31 cellular contexts compared by ENCODE assay signal in the genomic region with DNA sequence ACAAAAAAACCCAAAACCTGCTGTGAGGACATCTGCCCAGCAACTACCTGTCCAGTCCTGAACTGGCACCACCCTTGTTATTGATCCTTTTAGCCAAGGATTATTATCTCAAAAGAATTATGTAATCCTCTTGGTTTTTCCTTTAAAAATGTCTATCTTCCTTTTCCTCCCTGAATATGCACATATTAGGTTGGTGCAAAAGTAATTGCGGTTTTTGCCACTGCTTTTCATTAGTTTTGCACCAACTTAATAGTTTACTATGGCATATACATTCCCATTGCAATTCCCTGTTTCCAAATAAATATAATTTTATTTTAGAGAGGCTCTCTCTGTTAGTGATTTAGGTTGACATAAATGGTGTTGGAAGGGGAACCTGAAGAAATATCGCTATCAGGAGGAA. TPM values are rescaled to one million over a fixed set of nuclear protein-coding genes. Genes with fewer than 3 reads are reported as not detected.
DNase-seq lines count a peak whose midpoint lies in the region; ATAC-seq, FAIRE-seq and TF ChIP-seq lines count a peak whose summit lies in the region.
"Had no signal": no experiment of that assay in that cellular context is flagged by ENCODE, and none has a peak within 500 bp of the region (broad histone marks: within the 10 kb centered on the region; RNA-seq: fewer than 3 reads in every experiment).

No MANE protein-coding gene starts in this region.

- H3K4me2 ChIP-seq in HepG2 (ENCODE audit: low read depth, low read length) (no peak overlapping the region), K562 (ENCODE audit: insufficient read depth, low read length) (no peak overlapping the region)
- H3K4me2 ChIP-seq: A549; BLaER1; BLaER1 treated with 17β-estradiol and CSF1 and Interleukin-3, amounts not matched to agents 10 nM and 100 nM had no signal

- H3K79me2 ChIP-seq in HepG2 (ENCODE audit: insufficient read depth, low read length) (no peaks in the 10 kb centered on the region), K562 (ENCODE audit: control insufficient read depth, insufficient read depth, low read length) (no peaks in the 10 kb centered on the region)

- TF ChIP-seq RAD21 in HepG2 (CRISPR knock-in tag; IDR thresholded peaks at IDR 0.05) (no peak), K562 (CRISPR knock-in tag; conservative IDR thresholded peaks at IDR 0.05 in 1 of 2, IDR thresholded peaks at IDR 0.05 in 1 of 2) (no peak)

- no peaks in the 10 kb centered on the region for H3K9me1 ChIP-seq in K562 (ENCODE audit: control insufficient read depth, insufficient read depth, low read length)

- FAIRE-seq in HepG2 (lab: Jason Lieb, UNC) = no peak
- FAIRE-seq in K562 (lab: Jason Lieb, UNC) = no peak
- FAIRE-seq: A204.1, A549, D721Med had no signal

- TF ChIP-seq POLR2A in HepG2 (IDR thresholded peaks at IDR 0.05; ENCODE audit: insufficient read depth in 1 of 2, low read depth in 2 of 2, low read length in 2 of 2) = no peak
- TF ChIP-seq POLR2A in right lobe of liver (IDR thresholded peaks at IDR 0.05) = no peak
- no peak for TF ChIP-seq POLR2A in K562 (conservative IDR thresholded peaks at IDR 0.05)

- H3K27ac ChIP-seq in HepG2 (ENCODE audit: extremely low read length, insufficient read depth, low read length) = no peak overlapping the region
- H3K27ac ChIP-seq in right lobe of liver = no peak overlapping the region
- no peak overlapping the region for H3K27ac ChIP-seq in K562 (ENCODE audit: extremely low read depth, low read depth, low read length)
- H3K27ac ChIP-seq: 22Rv1; A549; BLaER1; BLaER1 treated with 17β-estradiol and CSF1 and Interleukin-3, amounts not matched to agents 10 nM and 100 nM; C4-2B had no signal

- H3K4me1 ChIP-seq in HepG2 (ENCODE audit: insufficient read depth, low read length) = no peaks in the 10 kb centered on the region
- no peaks in the 10 kb centered on the region for H3K4me1 ChIP-seq in right lobe of liver
- H3K4me1 ChIP-seq in K562 (replicated peaks in 1 of 2; ENCODE audit: control insufficient read depth in 2 of 2, insufficient read depth in 2 of 2, low read length in 2 of 2) = no peaks in the 10 kb centered on the region
- H3K4me1 ChIP-seq: A549; BE2C; BLaER1; BLaER1 treated with 17β-estradiol and CSF1 and Interleukin-3, amounts not matched to agents 10 nM and 100 nM; Caco-2 had no signal

- TF ChIP-seq CTCF in HepG2 (CRISPR knock-in tag; IDR thresholded peaks at IDR 0.05) = no peak
- no peak for TF ChIP-seq CTCF in right lobe of liver (IDR thresholded peaks at IDR 0.05)
- TF ChIP-seq CTCF in K562 (IDR thresholded peaks at IDR 0.05 in 2 of 3, conservative IDR thresholded peaks at IDR 0.05 in 1 of 3; ENCODE audit: insufficient read depth in 2 of 3, low read depth in 1 of 3, low read length in 3 of 3) = no peak

- no peak for DNase-seq in HepG2 (ENCODE audit: low spot score)
- DNase-seq in right lobe of liver = no peak
- DNase-seq in HEK293T (ENCODE audit: extremely low spot score) = no peak
- no peak for DNase-seq in K562 (ENCODE audit: extremely low read depth in 1 of 4, low spot score in 3 of 4)
- DNase-seq in NCI-H2171 (lab: John Stamatoyannopoulos, UW) = no peak
- no peak for DNase-seq in stimulated activated CD4-positive, alpha-beta T cell treated with anti-CD3 and anti-CD28 coated beads, Interleukin-12 subunit alpha, Interleukin-12 subunit beta, amount 100 ng/mL, for 4 hours
- DNase-seq: 8988T; ACHN; AML-193; BE2C; C1 segment of cervical spinal cord; Caco-2; Calu3; CD4-positive, alpha-beta memory T cell; CD4-positive, alpha-beta T cell; CD4-positive, CD25-positive, alpha-beta regulatory T cell; CD8-positive, alpha-beta memory T cell; CD8-positive, alpha-beta T cell; COR-L47; DMS 273 treated with DMSO at 0.1 percent for 48 hours; DMS153; DMS53; DND-41; EL had no signal

- H3K27me3 ChIP-seq in HepG2 (ENCODE audit: control insufficient read depth in 1 of 2, insufficient read depth in 2 of 2, low read length in 2 of 2) = no peaks in the 10 kb centered on the region
- H3K27me3 ChIP-seq in right lobe of liver = no peaks in the 10 kb centered on the region
- H3K27me3 ChIP-seq in K562 (ENCODE audit: control insufficient read depth in 2 of 2, insufficient read depth in 2 of 2, low read length in 2 of 2) = peaks cover 5 to 17% of the 10 kb centered on the region in 2 experiments; a peak in 4 of 5 replicates
- H3K27me3 ChIP-seq: BE2C; BLaER1; BLaER1 treated with 17β-estradiol and CSF1 and Interleukin-3, amounts not matched to agents 10 nM and 100 nM had no signal

- in situ Hi-C loops in HepG2 (cut with HindIII; ENCODE audit: extremely low pct_ligation_motif_present, low pct_unique_long_range_greater_than_20kb) = no loop called here
- in situ Hi-C loops in K562 (cut with MboI) = no loop called here

- H3K36me3 ChIP-seq in HepG2 (replicated peaks in 1 of 2; ENCODE audit: control insufficient read depth in 1 of 2, insufficient read depth in 2 of 2, low read length in 2 of 2) = no peaks in the 10 kb centered on the region
- no peaks in the 10 kb centered on the region for H3K36me3 ChIP-seq in right lobe of liver
- H3K36me3 ChIP-seq in K562 (ENCODE audit: control insufficient read depth, insufficient read depth, low read length) = no peaks in the 10 kb centered on the region
- H3K36me3 ChIP-seq: BE2C; BLaER1; BLaER1 treated with 17β-estradiol and CSF1 and Interleukin-3, amounts not matched to agents 10 nM and 100 nM had no signal

- no peak overlapping the region for H2AFZ ChIP-seq in HepG2 (ENCODE audit: low read length)
- H2AFZ ChIP-seq in K562 (ENCODE audit: low read depth, low read length) = no peak overlapping the region

- H4K20me1 ChIP-seq in HepG2 (ENCODE audit: insufficient read depth, low read length) (no peaks in the 10 kb centered on the region), K562 (replicated peaks; ENCODE audit: control insufficient read depth, insufficient read depth, low read length) (no peaks in the 10 kb centered on the region)
- H4K20me1 ChIP-seq: BLaER1; BLaER1 treated with 17β-estradiol and CSF1 and Interleukin-3, amounts not matched to agents 10 nM and 100 nM had no signal

- no peak for TF ChIP-seq EP300 in HepG2 (IDR thresholded peaks at IDR 0.05; ENCODE audit: low read depth in 2 of 2, low read length in 2 of 2)
- no peak for TF ChIP-seq EP300 in HepG2 (CRISPR knock-in tag; IDR thresholded peaks at IDR 0.05; ENCODE audit: borderline replicate concordance)
- TF ChIP-seq EP300 in K562 (IDR thresholded peaks at IDR 0.05; ENCODE audit: low read length) = no peak

- CTCF ChIA-PET in HepG2 (lab: Yijun Ruan, JAX; ENCODE audit: low intra/inter-chr PET ratio, low total read pairs) = no interaction called here
- CTCF ChIA-PET in HEK293T (lab: Yijun Ruan, JAX) = no interaction called here
- CTCF ChIA-PET in K562 (lab: Yijun Ruan, JAX; ENCODE audit: low intra/inter-chr PET ratio) = no interaction called here

- H3K4me3 ChIP-seq in HepG2 (replicated peaks in 1 of 3; ENCODE audit: insufficient read depth in 1 of 3, low read depth in 2 of 3, low read length in 3 of 3) (no peak overlapping the region), right lobe of liver (no peak overlapping the region), K562 (no peak overlapping the region)
- H3K4me3 ChIP-seq: A549; BLaER1; BLaER1 treated with 17β-estradiol and CSF1 and Interleukin-3, amounts not matched to agents 10 nM and 100 nM had no signal

- BruUV-seq in HepG2 (replicated peaks; lab: Mats Ljungman, UMichigan) (no TSS peak), K562 (replicated peaks; lab: Mats Ljungman, UMichigan) (no TSS peak)

- H3K9me3 ChIP-seq in HepG2 (ENCODE audit: low read length) (no peaks in the 10 kb centered on the region), right lobe of liver (no peaks in the 10 kb centered on the region), K562 (replicated peaks; ENCODE audit: control insufficient read depth, insufficient read depth, low read depth, low read length) (no peaks in the 10 kb centered on the region)
- H3K9me3 ChIP-seq: A549; BE2C; BLaER1; BLaER1 treated with 17β-estradiol and CSF1 and Interleukin-3, amounts not matched to agents 10 nM and 100 nM; Caco-2 had no signal

- POLR2A ChIA-PET in HepG2 (lab: Yijun Ruan, JAX) (no interaction called here), HEK293T (lab: Yijun Ruan, JAX) (no interaction called here), K562 (lab: Yijun Ruan, JAX) (no interaction called here)

- WGBS in HepG2 (ENCODE audit: low lambda C conversion rate) = 61% methylated on average over 2 of the region's 2 CpGs
- WGBS in right lobe of liver (ENCODE audit: insufficient coverage, low coverage, low lambda C conversion rate, missing lambda C conversion rate) = 92% methylated on average over 2 of the region's 2 CpGs
- 0% methylated on average over 2 of the region's 2 CpGs for WGBS in K562 (ENCODE audit: insufficient coverage, low coverage, missing lambda C conversion rate)

- ATAC-seq in HepG2 = no peak
- no peak for ATAC-seq in right lobe of liver
- no peak for ATAC-seq in K562
- ATAC-seq: A549; CD8-positive, alpha-beta T cell had no signal

- intact Hi-C loops in HepG2 (cut with micrococcal nuclease; ENCODE audit: unreplicated experiment) (no loop called here), right lobe of liver (cut with DNase I) (no loop called here), K562 (cut with micrococcal nuclease) (no loop called here)

- no peak overlapping the region for H3K9ac ChIP-seq in HepG2 (ENCODE audit: insufficient read depth, low read depth, low read length)
- no peak overlapping the region for H3K9ac ChIP-seq in K562 (ENCODE audit: insufficient read depth in 1 of 2, low read depth in 2 of 2, low read length in 2 of 2)
- H3K9ac ChIP-seq: BLaER1; BLaER1 treated with 17β-estradiol and CSF1 and Interleukin-3, amounts not matched to agents 10 nM and 100 nM had no signal

RNA-seq across cellular contexts. Expression of a gene that starts 51.3 kb away (rescaled TPM):
- total RNA-seq in HepG2 (2016; rRNA removed; fragmentation: Illumina TruSeq; extraction: Trizol) (76.4 and 96.7 TPM in 2 replicates), right lobe of liver (10 to 100 TPM in 3 of 6 experiments, 1 to 10 TPM in 3; 5.0 to 22.1 (median 9.4) TPM), K562 (2014; rRNA removed) (48.0 and 55.9 TPM in 2 replicates), K562 (2014; rRNA removed; fragmentation: Illumina TruSeq; extraction: Trizol) (81.3 and 93.6 TPM in 2 replicates), K562 (2015; rRNA removed; fragmentation: Illumina TruSeq; extraction: Trizol) (70.0 and 76.7 TPM in 2 replicates), K562 (2021) (34.1 and 37.0 TPM in 2 replicates)
- total RNA-seq in HepG2 (2016; cell fraction: cytosol; rRNA removed; fragmentation: Illumina TruSeq; extraction: Trizol; ENCODE audit: low read depth) = 20.4 and 20.5 TPM in 2 replicates
- 74.6 and 97.7 TPM in 2 replicates for total RNA-seq in HepG2 (2016; cell fraction: insoluble cytoplasmic fraction; rRNA removed; fragmentation: Illumina TruSeq; extraction: Trizol)
- 27.4 and 30.3 TPM in 2 replicates for total RNA-seq in HepG2 (2016; cell fraction: membrane; rRNA removed; fragmentation: Illumina TruSeq; extraction: Trizol)
- 74.3 and 90.0 TPM in 2 replicates for total RNA-seq in HepG2 (2016; cell fraction: nucleus; rRNA removed; fragmentation: Illumina TruSeq; extraction: Trizol)
- polyA plus RNA-seq in HepG2 (2011; rRNA removed) (16.5 and 28.4 TPM in 2 replicates), K562 (2011; rRNA removed) (26.9 and 39.3 TPM in 2 replicates), K562 (2014; fragmentation: Illumina TruSeq; extraction: Trizol) (66.1 and 85.1 TPM in 2 replicates), K562 (2014; fragmentation: Nextera tagmentation; extraction: Ambion mirVana) (100 to 1,000 TPM; 148 to 153 TPM), K562 (2014; rRNA removed) (65.0 and 71.4 TPM in 2 replicates)
- 8.3 and 14.2 TPM in 2 replicates for polyA plus RNA-seq in HepG2 (2011; cell fraction: cytosol; rRNA removed)
- 15.0 and 24.4 TPM in 2 replicates for polyA plus RNA-seq in HepG2 (2011; cell fraction: nucleus; rRNA removed)
- polyA plus RNA-seq in HepG2 (2012) = 28.5 and 32.4 TPM in 2 replicates
- polyA plus RNA-seq in HepG2 (2016; cell fraction: cytosol; fragmentation: Illumina TruSeq; extraction: Trizol; ENCODE audit: low read depth) = 16.9 and 21.1 TPM in 2 replicates
- polyA plus RNA-seq in HepG2 (2016; cell fraction: insoluble cytoplasmic fraction; fragmentation: Illumina TruSeq; extraction: Trizol; ENCODE audit: low read depth) = 137 and 158 TPM in 2 replicates
- polyA plus RNA-seq in HepG2 (2016; cell fraction: membrane; fragmentation: Illumina TruSeq; extraction: Trizol; ENCODE audit: low read depth) = 27.4 and 29.7 TPM in 2 replicates
- polyA plus RNA-seq in HepG2 (2016; cell fraction: nucleus; fragmentation: Illumina TruSeq; extraction: Trizol; ENCODE audit: insufficient read depth, low read depth) = 113 and 119 TPM in 2 replicates
- 2.7 and 3.5 TPM in 2 replicates for polyA minus RNA-seq in HepG2 (2011; rRNA and poly(A)+ RNA removed; ENCODE audit: low replicate concordance)
- polyA minus RNA-seq in HepG2 (2011; cell fraction: cytosol; rRNA and poly(A)+ RNA removed) = 8.9 and 10.0 TPM in 2 replicates
- polyA minus RNA-seq in HepG2 (2011; cell fraction: nucleus; rRNA and poly(A)+ RNA removed) = 62.7 and 63.1 TPM in 2 replicates
- 26.8 and 64.4 TPM in 2 replicates for total RNA-seq in K562 (2011; cell fraction: chromatin; rRNA removed; ENCODE audit: low replicate concordance)
- total RNA-seq in K562 (2011; cell fraction: nucleolus; rRNA removed) = 9.5 and 10.9 TPM in 2 replicates
- total RNA-seq in K562 (2011; cell fraction: nucleoplasm; rRNA removed) = 33.8 and 54.4 TPM in 2 replicates
- 5.2 and 20.5 TPM in 2 replicates for polyA plus RNA-seq in K562 (2011; cell fraction: cytosol; rRNA removed)
- polyA plus RNA-seq in K562 (2011; cell fraction: nucleus; rRNA removed) = 13.5 and 23.0 TPM in 2 replicates
- 27.6 and 49.8 TPM in 2 replicates for polyA plus RNA-seq in K562 (2012)
- 27.7 and 32.2 TPM in 2 replicates for polyA minus RNA-seq in K562 (2011; rRNA and poly(A)+ RNA removed)
- polyA minus RNA-seq in K562 (2011; cell fraction: cytosol; rRNA and poly(A)+ RNA removed) = 9.1 and 11.1 TPM in 2 replicates
- 17.2 and 31.8 TPM in 2 replicates for polyA minus RNA-seq in K562 (2011; cell fraction: nucleus; rRNA and poly(A)+ RNA removed)
